ENCODE assay signal across 8 cellular contexts in the genomic region with DNA sequence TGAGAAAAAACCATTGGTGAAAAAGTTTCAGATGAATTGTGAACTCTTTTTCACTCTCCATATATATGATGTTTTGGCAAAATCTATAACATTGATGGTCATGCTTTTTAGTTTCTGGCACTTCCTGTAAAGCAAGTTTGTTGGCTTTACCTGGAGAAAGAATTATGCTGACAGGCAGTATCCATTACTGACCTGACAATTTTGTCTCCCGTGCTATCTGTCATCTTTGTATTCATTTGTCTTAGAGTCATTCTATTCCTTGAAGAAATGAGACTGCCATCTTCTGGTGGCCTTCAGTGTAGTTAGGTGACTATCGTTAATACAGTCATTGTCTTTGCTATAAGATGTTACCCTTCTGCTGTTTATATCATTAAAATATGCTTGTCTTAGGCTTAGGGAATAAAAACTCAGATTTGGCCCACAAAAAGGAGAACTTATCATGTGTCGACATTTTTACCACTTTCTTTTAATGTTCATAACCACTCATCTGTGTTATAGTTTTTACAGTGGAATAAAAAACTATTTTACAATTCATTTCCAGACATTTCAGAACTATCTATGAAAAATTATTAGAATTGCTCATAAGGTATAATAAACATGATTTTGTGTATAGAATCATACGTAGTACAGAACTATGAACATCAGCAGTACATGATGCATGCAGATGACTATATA.
DNase-seq lines count a peak whose midpoint lies in the region; ATAC-seq and TF ChIP-seq lines count a peak whose summit lies in the region.

No MANE protein-coding gene starts in this region.

- H3K27me3 Mint-ChIP-seq in activated CD4-positive, alpha-beta memory T cell treated with anti-CD3 and anti-CD28 coated beads for 36 hours: peaks cover 14% of the 10 kb centered on the region

- POLR2A ChIA-PET in activated CD4-positive, alpha-beta memory T cell treated with anti-CD3 and anti-CD28 coated beads for 36 hours (lab: Charles Lee): no interaction called here

- no peaks in the 10 kb centered on the region for H3K4me1 ChIP-seq in ascending aorta

- TF ChIP-seq CTCF in 22Rv1 (IDR thresholded peaks at IDR 0.05) (peak; percentile 82), GM12864 (IDR thresholded peaks at IDR 0.05; ENCODE audit: low read depth, low read length, missing control alignments) (peak; percentile 44), ascending aorta (IDR thresholded peaks at IDR 0.05) (peak in 2 of 3 experiments; percentile 10 to 41), kidney epithelial cell (IDR thresholded peaks at IDR 0.05; ENCODE audit: insufficient read depth, low read length, poor library complexity, severe bottlenecking) (peak; percentile 61)

- H3K27me3 ChIP-seq in ascending aorta (no peaks in the 10 kb centered on the region), kidney epithelial cell (ENCODE audit: control insufficient read depth, insufficient read depth, low read length) (no peaks in the 10 kb centered on the region)

- CTCF ChIA-PET in activated CD4-positive, alpha-beta memory T cell treated with anti-CD3 and anti-CD28 coated beads for 36 hours (lab: Charles Lee): interaction anchor here (0.6 to 1.2 kb wide), 2 partner anchors 14 to 442 kb away, joined by 3 to 4 read pairs; no protein-coding TSS in a partner anchor

- peak; percentile 69 for ATAC-seq in HG02588 (IDR thresholded peaks at IDR 0.05; ENCODE audit: unreplicated experiment)

- no peak overlapping the region for H3K4me3 Mint-ChIP-seq in activated CD4-positive, alpha-beta memory T cell treated with anti-CD3 and anti-CD28 coated beads for 36 hours

- H3K27ac ChIP-seq in 22Rv1 (no peak overlapping the region), ascending aorta (no peak overlapping the region)

- H3K36me3 ChIP-seq in ascending aorta (no peaks in the 10 kb centered on the region), kidney epithelial cell (ENCODE audit: control insufficient read depth, insufficient read depth, low read length) (no peaks in the 10 kb centered on the region)

- intact Hi-C loops in ascending aorta (cut with DNase I): no loop called here
- intact Hi-C loops in activated CD4-positive, alpha-beta memory T cell treated with anti-CD3 and anti-CD28 coated beads for 36 hours (cut with micrococcal nuclease): loop anchor here (1.0 kb wide), 1 partner anchor 443 kb away; no protein-coding TSS in a partner anchor

- H3K9me3 Mint-ChIP-seq in activated CD4-positive, alpha-beta memory T cell treated with anti-CD3 and anti-CD28 coated beads for 36 hours: no peaks in the 10 kb centered on the region

- no peaks in the 10 kb centered on the region for H3K4me1 Mint-ChIP-seq in activated CD4-positive, alpha-beta memory T cell treated with anti-CD3 and anti-CD28 coated beads for 36 hours (ENCODE audit: low read depth)

- no peak for DNase-seq in GM12864 (ENCODE audit: low read depth)
- DNase-seq in NCI-H146 (lab: John Stamatoyannopoulos, UW): peak; percentile 84
- DNase-seq in ascending aorta (ENCODE audit: low spot score in 2 of 2): no peak
- DNase-seq in kidney epithelial cell (ENCODE audit: low read depth): no peak
- DNase-seq in activated CD4-positive, alpha-beta memory T cell treated with anti-CD3 and anti-CD28 coated beads for 36 hours: no peak
- no peak for DNase-seq in NCI-H510A (lab: John Stamatoyannopoulos, UW)

- H3K36me3 Mint-ChIP-seq in activated CD4-positive, alpha-beta memory T cell treated with anti-CD3 and anti-CD28 coated beads for 36 hours: no peaks in the 10 kb centered on the region

- H3K27ac Mint-ChIP-seq in activated CD4-positive, alpha-beta memory T cell treated with anti-CD3 and anti-CD28 coated beads for 36 hours: no peak overlapping the region

- H3K9me3 ChIP-seq in ascending aorta: no peaks in the 10 kb centered on the region

- H3K4me3 ChIP-seq in GM12864 (ENCODE audit: low read depth, low read length) (no peak overlapping the region), ascending aorta (no peak overlapping the region), kidney epithelial cell (ENCODE audit: low read depth, low read length) (no peak overlapping the region)

Comparison
In these comparisons a context has a peak if more than half of its experiments do, and no peak if none do; other contexts are left out.
1. CTCF ChIP-seq: peak in every context shown above with its lines; median percentile 82 in 22Rv1; 61 in kidney epithelial cell; 44 in GM12864; 26 in ascending aorta.